Comparison of ENCODE assay signal across 9 cellular contexts in genomic region chr12:124938606-124939427, GRCh38. TPM values are rescaled to one million over a fixed set of nuclear protein-coding genes. Genes with fewer than 3 reads are reported as not detected.
A peak's percentile ranks its signal among the peaks of the same experiment; 100 is the strongest.
DNase-seq lines count a peak whose midpoint lies in the region; ATAC-seq and TF ChIP-seq lines count a peak whose summit lies in the region.
"Had no signal": no experiment of that assay in that cellular context is flagged by ENCODE, and none has a peak within 500 bp of the region (broad histone marks: within the 10 kb centered on the region; RNA-seq: fewer than 3 reads in every experiment).

No MANE protein-coding gene starts in this region.

- peak overlapping the region; percentile 89 for H3K4me2 ChIP-seq in parathyroid adenoma (ENCODE audit: low read length)

- H3K9ac ChIP-seq in HUES48 (ENCODE audit: low read depth, low read length), result peak overlapping the region; percentile 58
- H3K9ac ChIP-seq in parathyroid adenoma, result peak overlapping the region; percentile 1

- H3K4me3 Mint-ChIP-seq in activated T-cell treated with anti-CD3 and anti-CD28 coated beads, Interleukin-2, amount 50 U/mL, for 4 hours, result no peak overlapping the region

- H3K4me1 Mint-ChIP-seq in activated T-cell treated with anti-CD3 and anti-CD28 coated beads, Interleukin-2, amount 50 U/mL, for 4 hours (ENCODE audit: low read depth), result peaks cover 12% of the 10 kb centered on the region

- peak; percentile 33 for ATAC-seq in GM21447 (IDR thresholded peaks at IDR 0.05; ENCODE audit: unreplicated experiment)
- peak; percentile 34 for ATAC-seq in activated T-cell treated with anti-CD3 and anti-CD28 coated beads, Interleukin-2, amount 50 U/mL, for 4 hours

- H3K4me3 ChIP-seq in HUES48 (ENCODE audit: low read depth, low read length) (peak overlapping the region; percentile 81), parathyroid adenoma (ENCODE audit: low read depth, low read length) (peak overlapping the region; percentile 29)

- peaks cover 3% of the 10 kb centered on the region for H3K36me3 Mint-ChIP-seq in activated T-cell treated with anti-CD3 and anti-CD28 coated beads, Interleukin-2, amount 50 U/mL, for 4 hours (ENCODE audit: insufficient read depth)

- no peaks in the 10 kb centered on the region for H3K9me3 Mint-ChIP-seq in activated T-cell treated with anti-CD3 and anti-CD28 coated beads, Interleukin-2, amount 50 U/mL, for 4 hours

- H3K79me2 ChIP-seq in parathyroid adenoma, result peaks cover 2% of the 10 kb centered on the region

- H3K27me3 ChIP-seq in HUES48 (ENCODE audit: control insufficient read depth, insufficient read depth, low read length), result no peaks in the 10 kb centered on the region
- H3K27me3 ChIP-seq in parathyroid adenoma (ENCODE audit: control insufficient read depth, insufficient read depth, low read length), result no peaks in the 10 kb centered on the region

- no peaks in the 10 kb centered on the region for H3K9me3 ChIP-seq in HUES48 (ENCODE audit: control insufficient read depth, insufficient read depth, low read length)
- H3K9me3 ChIP-seq in parathyroid adenoma (ENCODE audit: control insufficient read depth, low read length), result no peaks in the 10 kb centered on the region

- peak; percentile 54 for TF ChIP-seq CTCF in parathyroid adenoma (IDR thresholded peaks at IDR 0.05)

- peak; percentile 33 for DNase-seq in COLO829 (ENCODE audit: low spot score)
- peak; percentile 34 for DNase-seq in activated T-cell treated with anti-CD3 and anti-CD28 coated beads, Interleukin-2, amount 50 U/mL, for 4 hours
- peak; percentile 80 for DNase-seq in foreskin melanocyte
- DNase-seq in NCI-H2171 (lab: John Stamatoyannopoulos, UW), result no peak
- DNase-seq in GDM1 (lab: John Stamatoyannopoulos, UW), result no peak

- H3K36me3 ChIP-seq in HUES48 (ENCODE audit: control insufficient read depth, insufficient read depth, low read length) (peaks cover 3% of the 10 kb centered on the region; the same call in 1 of the 2 replicates), parathyroid adenoma (ENCODE audit: control insufficient read depth, insufficient read depth, low read length) (no peaks in the 10 kb centered on the region)

- H3K4me1 ChIP-seq in HUES48 (ENCODE audit: control insufficient read depth, insufficient read depth, low read length) (peaks cover 18% of the 10 kb centered on the region), parathyroid adenoma (peaks cover 16% of the 10 kb centered on the region)

- H3K27me3 Mint-ChIP-seq in activated T-cell treated with anti-CD3 and anti-CD28 coated beads, Interleukin-2, amount 50 U/mL, for 4 hours (ENCODE audit: low read depth), result no peaks in the 10 kb centered on the region
- H3K27me3 Mint-ChIP-seq: activated naive CD8-positive, alpha-beta T cell had no signal

- H2AFZ ChIP-seq in parathyroid adenoma, result peak overlapping the region; percentile 77

- H3K27ac ChIP-seq in HUES48 (ENCODE audit: low read depth, low read length) (peak overlapping the region; percentile 86), parathyroid adenoma (peak overlapping the region; percentile 91)

RNA-seq across cellular contexts. Expression of gene UBC, which starts 24.4 kb away (rescaled TPM):
- 100 to 1,000 TPM; 856 to 923 (median 865) TPM for total RNA-seq in activated T-cell treated with anti-CD3 and anti-CD28 coated beads, Interleukin-2, amount 50 U/mL, for 4 hours

RNA-seq across cellular contexts. Expression of gene DHX37, which starts 50.1 kb away (rescaled TPM):
- total RNA-seq in activated T-cell treated with anti-CD3 and anti-CD28 coated beads, Interleukin-2, amount 50 U/mL, for 4 hours, result 10 to 100 TPM; 85.1 to 86.3 (median 85.2) TPM

RNA-seq across cellular contexts. Expression of gene BRI3BP, which starts 54.6 kb away (rescaled TPM):
- total RNA-seq in activated T-cell treated with anti-CD3 and anti-CD28 coated beads, Interleukin-2, amount 50 U/mL, for 4 hours, result 10 to 100 TPM; 23.7 to 29.8 (median 25.6) TPM

Comparison
In these comparisons a context has a peak if more than half of its experiments do, and no peak if none do; other contexts are left out.
1. DNase-seq: peak in COLO829 (single experiment), activated T-cell treated with anti-CD3 and anti-CD28 coated beads, Interleukin-2, amount 50 U/mL, for 4 hours (single experiment) and foreskin melanocyte (single experiment); none in NCI-H2171 (single experiment) and GDM1 (single experiment).